Comparison of ENCODE assay signal across 8 cellular contexts in the genomic region with DNA sequence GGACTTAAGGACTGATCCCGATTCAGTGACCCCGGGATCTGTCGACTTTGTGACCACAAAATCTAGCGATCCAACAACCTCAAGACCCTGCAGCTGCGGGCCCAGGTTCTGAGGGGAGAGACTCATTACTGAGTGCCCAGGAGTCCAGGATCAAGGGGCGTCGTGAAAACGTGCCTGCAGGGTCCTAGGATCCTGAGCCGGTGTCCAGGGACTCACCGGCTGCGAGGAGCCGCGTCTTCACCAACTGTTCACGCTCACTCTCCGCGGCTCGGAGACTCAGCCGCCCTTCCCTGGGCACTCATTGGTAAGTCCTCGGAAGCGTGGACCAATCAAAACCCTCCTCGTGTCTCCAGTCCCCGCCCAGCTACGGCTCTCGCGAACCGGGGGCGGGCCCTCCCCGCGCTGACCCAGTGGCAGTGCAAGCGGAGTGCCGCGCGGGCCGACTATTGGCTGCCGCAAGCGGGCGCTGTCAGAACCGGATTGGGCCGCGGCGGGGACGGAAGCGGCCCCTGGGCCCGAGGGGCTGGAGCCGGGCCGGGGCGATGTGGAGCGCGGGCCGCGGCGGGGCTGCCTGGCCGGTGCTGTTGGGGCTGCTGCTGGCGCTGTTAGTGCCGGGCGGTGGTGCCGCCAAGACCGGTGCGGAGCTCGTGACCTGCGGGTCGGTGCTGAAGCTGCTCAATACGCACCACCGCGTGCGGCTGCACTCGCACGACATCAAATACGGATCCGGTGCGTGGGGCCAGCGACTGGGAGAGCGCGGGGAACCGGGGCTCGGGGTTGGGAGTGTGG. TPM values are rescaled to one million over a fixed set of nuclear protein-coding genes. Genes with fewer than 3 reads are reported as not detected.
A peak's percentile ranks its signal among the peaks of the same experiment; 100 is the strongest.
DNase-seq lines count a peak whose midpoint lies in the region; ATAC-seq and TF ChIP-seq lines count a peak whose summit lies in the region.

A gene with protein sequence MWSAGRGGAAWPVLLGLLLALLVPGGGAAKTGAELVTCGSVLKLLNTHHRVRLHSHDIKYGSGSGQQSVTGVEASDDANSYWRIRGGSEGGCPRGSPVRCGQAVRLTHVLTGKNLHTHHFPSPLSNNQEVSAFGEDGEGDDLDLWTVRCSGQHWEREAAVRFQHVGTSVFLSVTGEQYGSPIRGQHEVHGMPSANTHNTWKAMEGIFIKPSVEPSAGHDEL (plus strand): TSS at position 508 of the 789 bp plus-strand sequence. CDS start 35 bp downstream, at position 543.

- ATAC-seq in GM21381 (IDR thresholded peaks at IDR 0.05; ENCODE audit: unreplicated experiment), result peak; percentile 89
- peak; percentile 95 for ATAC-seq in effector memory CD8-positive, alpha-beta T cell (replicated peaks)

- BruUV-seq in Caco-2 (replicated peaks; lab: Mats Ljungman, UMichigan), result no TSS peak

- no peaks in the 10 kb centered on the region for H3K27me3 ChIP-seq in Caco-2 (replicated peaks; ENCODE audit: control insufficient read depth, insufficient read depth, low read length)

- CTCF ChIA-PET in Caco-2 (lab: Charles Lee), result interaction anchor here (0.5 to 3.3 kb wide), 16 partner anchors 8 to 67 kb away, joined by 3 to 179 read pairs (median 6); a partner anchor contains a TSS
- CTCF ChIA-PET in activated CD8-positive, alpha-beta memory T cell treated with anti-CD3 and anti-CD28 coated beads for 36 hours (lab: Charles Lee), result interaction anchor here (0.5 to 3.3 kb wide), 9 partner anchors 9 to 73 kb away, joined by 3 to 61 read pairs (median 6); a partner anchor contains a TSS

- H3K9me3 ChIP-seq in Caco-2, result no peaks in the 10 kb centered on the region

- H3K27me3 Mint-ChIP-seq in Caco-2 (ENCODE audit: insufficient read depth, unreplicated experiment), result no peaks in the 10 kb centered on the region
- no peaks in the 10 kb centered on the region for H3K27me3 Mint-ChIP-seq in effector memory CD8-positive, alpha-beta T cell

- H3K4me1 Mint-ChIP-seq in Caco-2 (ENCODE audit: low read depth, unreplicated experiment), result peaks cover 19% of the 10 kb centered on the region
- H3K4me1 Mint-ChIP-seq in effector memory CD8-positive, alpha-beta T cell (ENCODE audit: low read depth in 2 of 2), result peaks cover 20 to 26% of the 10 kb centered on the region in 2 donors

- H3K4me3 Mint-ChIP-seq in Caco-2 (ENCODE audit: unreplicated experiment), result peak within 1 kb of the TSS; percentile 80
- peak within 1 kb of the TSS; percentile 72 for H3K4me3 Mint-ChIP-seq in effector memory CD8-positive, alpha-beta T cell

- no peak for TF ChIP-seq CTCF in Caco-2 (IDR thresholded peaks at IDR 0.05; ENCODE audit: insufficient read depth in 1 of 2, low read depth in 1 of 2, low read length in 1 of 2, severe bottlenecking in 1 of 2, unreplicated experiment in 1 of 2)

- peaks cover 29% of the 10 kb centered on the region for H3K4me1 ChIP-seq in Caco-2

- no peaks in the 10 kb centered on the region for H3K9me3 Mint-ChIP-seq in Caco-2 (ENCODE audit: unreplicated experiment)
- no peaks in the 10 kb centered on the region for H3K9me3 Mint-ChIP-seq in effector memory CD8-positive, alpha-beta T cell

- peaks cover 37% of the 10 kb centered on the region for H3K36me3 Mint-ChIP-seq in Caco-2 (ENCODE audit: insufficient read depth, unreplicated experiment)
- H3K36me3 Mint-ChIP-seq in effector memory CD8-positive, alpha-beta T cell (ENCODE audit: insufficient read depth), result peaks cover 39% of the 10 kb centered on the region

- no peaks in the 10 kb centered on the region; the same call in 1 of the 2 replicates for H3K36me3 ChIP-seq in Caco-2 (ENCODE audit: control insufficient read depth, insufficient read depth, low read length)

- DNase-seq in Caco-2, result peak; percentile 98 to 99
- DNase-seq in HUDEP-2 (lab: John Stamatoyannopoulos, UW; ENCODE audit: unreplicated experiment in 76 of 76), result peak; percentile 46 to 98 (median 96)
- peak; percentile 98 for DNase-seq in NOMO-1 treated with DMSO at 0.1 percent for 48 hours (lab: John Stamatoyannopoulos, UW; ENCODE audit: unreplicated experiment)
- DNase-seq in effector memory CD8-positive, alpha-beta T cell, result peak; percentile 97 to 98 (median 98)
- peak; percentile 99 for DNase-seq in medulla oblongata (ENCODE audit: extremely low spot score)
- peak; percentile 93 to 97 (median 95) for DNase-seq in stimulated activated CD4-positive, alpha-beta T cell treated with anti-CD3 and anti-CD28 coated beads, TNF-alpha, amount 100 ng/mL, for 48 hours (ENCODE audit: low read depth in 3 of 3)

- peak within 1 kb of the TSS; percentile 96 for H3K4me3 ChIP-seq in Caco-2 (ENCODE audit: low read depth, low read length)

- POLR2A ChIA-PET in Caco-2 (lab: Charles Lee), result interaction anchor here (2.3 to 3.1 kb wide), 3 partner anchors 9 to 13 kb away, joined by 9 to 81 read pairs (median 15); a partner anchor contains a TSS
- POLR2A ChIA-PET in activated CD8-positive, alpha-beta memory T cell treated with anti-CD3 and anti-CD28 coated beads for 36 hours (lab: Charles Lee), result interaction anchor here (1.6 to 4.4 kb wide), 4 partner anchors 10 to 23 kb away, joined by 5 to 84 read pairs (median 10); a partner anchor contains a TSS

- H3K27ac Mint-ChIP-seq in Caco-2 (ENCODE audit: unreplicated experiment), result peak within 1 kb of the TSS; percentile 85
- H3K27ac Mint-ChIP-seq in effector memory CD8-positive, alpha-beta T cell, result peak within 1 kb of the TSS; percentile 75 to 89

- intact Hi-C loops in Caco-2 (cut with micrococcal nuclease; ENCODE audit: unreplicated experiment), result loop anchor here (1.0 kb wide), 1 partner anchor 12 kb away; a partner anchor contains a TSS

RNA-seq across cellular contexts. Expression of the gene that starts here (rescaled TPM):
- total RNA-seq in Caco-2 (2022), result 48.5 and 49.6 TPM in 2 replicates
- 10 to 100 TPM; 70.7 to 71.6 TPM for total RNA-seq in activated CD8-positive, alpha-beta memory T cell treated with anti-CD3 and anti-CD28 coated beads for 36 hours

Comparison
In these comparisons a context has a peak if more than half of its experiments do, and no peak if none do; other contexts are left out.
1. Peak in every context shown above with its lines: DNase-seq, ATAC-seq and H3K4me3 ChIP-seq.